8 cellular contexts compared by ENCODE assay signal in the genomic region with DNA sequence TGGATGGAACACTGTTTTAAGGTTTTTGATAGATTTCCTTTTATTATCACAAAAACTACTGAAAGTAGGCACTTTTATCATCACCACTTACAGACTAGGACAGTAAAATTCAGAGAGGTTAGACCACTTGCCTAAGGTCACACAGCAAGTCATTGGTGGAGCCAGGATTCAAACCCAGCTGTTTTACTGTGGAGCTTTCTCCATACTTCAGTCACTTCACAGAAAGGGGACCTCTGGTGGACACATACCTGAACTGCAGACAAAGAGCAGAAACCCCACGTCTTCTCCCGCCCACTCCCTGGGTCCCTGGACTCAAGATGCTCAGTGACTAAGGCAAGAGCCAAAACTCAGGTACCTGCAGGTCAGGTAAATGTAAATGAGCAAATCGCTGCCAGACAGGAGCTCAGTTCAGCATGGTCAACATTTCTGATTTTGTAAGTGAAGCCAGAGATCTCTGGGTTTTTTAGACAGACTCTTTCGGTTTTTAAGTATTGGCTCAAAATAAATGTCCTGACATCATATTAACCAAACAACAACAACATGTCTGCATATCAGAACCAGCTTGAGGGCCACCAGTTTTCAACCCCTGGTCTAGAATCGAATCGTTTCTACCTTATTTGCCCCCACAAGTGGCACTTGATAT.
DNase-seq lines count a peak whose midpoint lies in the region; FAIRE-seq and TF ChIP-seq lines count a peak whose summit lies in the region.

No MANE protein-coding gene starts in this region.

- H3K36me3 ChIP-seq in small intestine (ENCODE audit: control insufficient read depth in 2 of 2, insufficient read depth in 2 of 2, low read length in 2 of 2), result no peaks in the 10 kb centered on the region

- no peaks in the 10 kb centered on the region for H3K27me3 ChIP-seq in small intestine (ENCODE audit: control insufficient read depth in 2 of 2, insufficient read depth in 2 of 2, low read length in 2 of 2)

- no peak overlapping the region for H3K4me3 ChIP-seq in fibroblast of villous mesenchyme (ENCODE audit: low read depth, low read length)
- no peak overlapping the region for H3K4me3 ChIP-seq in small intestine (ENCODE audit: low read depth in 1 of 2, low read length in 2 of 2)

- 45 to 50% (median 48%) methylated on average over 6 of the region's 6 CpGs for WGBS in small intestine, 3 donors

- DNase-seq in AG20443 (ENCODE audit: low spot score), result peak; percentile 73
- DNase-seq in GM19239 (ENCODE audit: insufficient read length, low spot score), result peak; percentile 41
- DNase-seq in NCI-H82 treated with DMSO at 0.1 percent for 48 hours (lab: John Stamatoyannopoulos, UW; ENCODE audit: unreplicated experiment), result peak; percentile 3
- peak; percentile 62 for DNase-seq in activated T-cell treated with anti-CD3 and anti-CD28 coated beads for 24 hours (ENCODE audit: low read depth)
- DNase-seq in fibroblast of villous mesenchyme (ENCODE audit: low read depth), result peak; percentile 31
- peak; percentile 49 for DNase-seq in small intestine
- no peak for DNase-seq in pons (ENCODE audit: low spot score)
- DNase-seq in SKM-1 (lab: John Stamatoyannopoulos, UW; ENCODE audit: unreplicated experiment), result no peak

- no peaks in the 10 kb centered on the region for H3K9me3 ChIP-seq in small intestine (ENCODE audit: control insufficient read depth, low read depth)

- no peak overlapping the region for H3K27ac ChIP-seq in small intestine (ENCODE audit: low read depth in 1 of 2, low read length in 1 of 2)

- no peaks in the 10 kb centered on the region for H3K4me1 ChIP-seq in small intestine (ENCODE audit: control insufficient read depth in 2 of 2, insufficient read depth in 1 of 2, low read depth in 1 of 2, low read length in 1 of 2)

- peak; percentile 69 for TF ChIP-seq CTCF in fibroblast of villous mesenchyme (IDR thresholded peaks at IDR 0.05; ENCODE audit: insufficient read depth, low read depth, low read length)

- FAIRE-seq in GM19239 (lab: Jason Lieb, UNC) (peak; percentile 72), small intestine (lab: Jason Lieb, UNC) (no peak)

Comparison
In these comparisons a context has a peak if more than half of its experiments do, and no peak if none do; other contexts are left out.
1. DNase-seq: peak in AG20443 (single experiment), GM19239 (single experiment), NCI-H82 treated with DMSO at 0.1 percent for 48 hours (single experiment), activated T-cell treated with anti-CD3 and anti-CD28 coated beads for 24 hours (single experiment), fibroblast of villous mesenchyme (single experiment) and small intestine (single experiment); none in pons (single experiment) and SKM-1 (single experiment).